Comparison of ENCODE assay signal across 15 cellular contexts in genomic region chr2:25444608-25445270, GRCh38.
DNase-seq lines count a peak whose midpoint lies in the region; ATAC-seq, FAIRE-seq and TF ChIP-seq lines count a peak whose summit lies in the region.
"Had no signal": no experiment of that assay in that cellular context is flagged by ENCODE, and none has a peak within 500 bp of the region (broad histone marks: within the 10 kb centered on the region; RNA-seq: fewer than 3 reads in every experiment).

No MANE protein-coding gene starts in this region.

- H3K79me2 ChIP-seq in GM12878 (ENCODE audit: control insufficient read depth, insufficient read depth, low read length): no peaks in the 10 kb centered on the region

- H3K27me3 ChIP-seq in HUES48 (ENCODE audit: control insufficient read depth, insufficient read depth, low read length): no peaks in the 10 kb centered on the region
- H3K27me3 ChIP-seq in GM12878 (replicated peaks in 1 of 2; ENCODE audit: control insufficient read depth in 2 of 2, insufficient read depth in 2 of 2, low read length in 1 of 2): no peaks in the 10 kb centered on the region
- H3K27me3 ChIP-seq in foreskin keratinocyte: no peaks in the 10 kb centered on the region

- CTCF ChIA-PET in GM12878 (lab: Yijun Ruan, JAX) (interaction anchor here (1.3 to 1.6 kb wide), 2 partner anchors 69 to 82 kb away, joined by 4 read pairs; no protein-coding TSS in a partner anchor), MCF 10A (lab: Yijun Ruan, JAX) (no interaction called here)

- BruUV-seq in GM12878 (replicated peaks; lab: Mats Ljungman, UMichigan) (no TSS peak), MCF 10A (replicated peaks; lab: Mats Ljungman, UMichigan) (no TSS peak)

- no peaks in the 10 kb centered on the region for H3K9me3 Mint-ChIP-seq in stimulated activated memory B cell treated with anti-CD40 and anti-IgM and Interleukin-4, amounts not matched to agents 10 μg/mL and 1 μg/mL and 100 μg/mL, for 72 hours
- no peaks in the 10 kb centered on the region for H3K9me3 Mint-ChIP-seq in MCF 10A (ENCODE audit: unreplicated experiment)
- H3K9me3 Mint-ChIP-seq: CD14-positive monocyte; CD8-positive, alpha-beta T cell had no signal

- intact Hi-C loops in GM12878 (cut with micrococcal nuclease; ENCODE audit: unreplicated experiment): no loop called here
- intact Hi-C loops in MCF 10A (cut with micrococcal nuclease): no loop called here
- intact Hi-C loops in kidney (cut with DNase I): no loop called here

- H3K4me3 Mint-ChIP-seq in stimulated activated memory B cell treated with anti-CD40 and anti-IgM and Interleukin-4, amounts not matched to agents 10 μg/mL and 1 μg/mL and 100 μg/mL, for 72 hours: no peak overlapping the region
- no peak overlapping the region for H3K4me3 Mint-ChIP-seq in MCF 10A (ENCODE audit: unreplicated experiment)
- H3K4me3 Mint-ChIP-seq: CD14-positive monocyte; CD8-positive, alpha-beta T cell had no signal

- H3K9ac ChIP-seq in HUES48 (ENCODE audit: low read depth, low read length): no peak overlapping the region
- H3K9ac ChIP-seq in GM12878 (ENCODE audit: control insufficient read depth, insufficient read depth, low read length): no peak overlapping the region
- no peak overlapping the region for H3K9ac ChIP-seq in kidney (ENCODE audit: low read length in 2 of 2)
- H3K9ac ChIP-seq: GM23248 had no signal

- SMC1A ChIA-PET in GM12878 (lab: Charles Lee; ENCODE audit: uncharacterized antibody, unreplicated experiment): interaction anchor here (0.9 to 2.1 kb wide), 6 partner anchors 8 to 27 kb away, joined by 3 to 10 read pairs (median 6); no protein-coding TSS in a partner anchor

- no peak overlapping the region for H2AFZ ChIP-seq in GM12878 (ENCODE audit: control insufficient read depth, low read depth, low read length)
- H2AFZ ChIP-seq: GM23248 had no signal

- FAIRE-seq in GM12878 (lab: Jason Lieb, UNC) (peak; percentile 18), kidney (lab: Jason Lieb, UNC) (no peak)
- FAIRE-seq: A204.1 had no signal

- DNase-seq in GM12878 (ENCODE audit: low read depth, low spot score): no peak
- no peak for DNase-seq in activated CD4-positive, CD25-positive, alpha-beta regulatory T cell (lab: John Stamatoyannopoulos, UW)
- no peak for DNase-seq in MCF 10A (ENCODE audit: unreplicated experiment)
- DNase-seq in foreskin keratinocyte: no peak
- DNase-seq in kidney: no peak
- DNase-seq: CD8-positive, alpha-beta T cell; DMS53; GF-D8; GM23248 had no signal

- in situ Hi-C loops in GM12878 (cut with MboI): no loop called here

- no peaks in the 10 kb centered on the region for H3K27me3 Mint-ChIP-seq in stimulated activated memory B cell treated with anti-CD40 and anti-IgM and Interleukin-4, amounts not matched to agents 10 μg/mL and 1 μg/mL and 100 μg/mL, for 72 hours
- H3K27me3 Mint-ChIP-seq in MCF 10A (ENCODE audit: insufficient read depth, unreplicated experiment): no peaks in the 10 kb centered on the region

- peaks cover 49% of the 10 kb centered on the region for H3K4me1 Mint-ChIP-seq in stimulated activated memory B cell treated with anti-CD40 and anti-IgM and Interleukin-4, amounts not matched to agents 10 μg/mL and 1 μg/mL and 100 μg/mL, for 72 hours
- H3K4me1 Mint-ChIP-seq in MCF 10A (ENCODE audit: insufficient read depth, unreplicated experiment): no peaks in the 10 kb centered on the region

- POLR2A ChIA-PET in GM12878 (lab: Charles Lee): interaction anchor here (0.5 to 2.1 kb wide), 9 partner anchors 8 to 714 kb away, joined by 3 to 7 read pairs (median 3); no protein-coding TSS in a partner anchor
- POLR2A ChIA-PET in MCF 10A (lab: Yijun Ruan, JAX): no interaction called here

- H3K36me3 ChIP-seq in HUES48 (ENCODE audit: control insufficient read depth, insufficient read depth, low read length): no peaks in the 10 kb centered on the region
- no peaks in the 10 kb centered on the region; a peak in 1 of 4 replicates for H3K36me3 ChIP-seq in GM12878 (ENCODE audit: control insufficient read depth in 2 of 2, insufficient read depth in 2 of 2, low read length in 1 of 2)
- no peaks in the 10 kb centered on the region for H3K36me3 ChIP-seq in kidney (ENCODE audit: control insufficient read depth in 1 of 2, insufficient read depth in 2 of 2, low read length in 2 of 2)

- RAD21 ChIA-PET in GM12878 (lab: Charles Lee; ENCODE audit: unreplicated experiment): interaction anchor here (0.7 to 1.6 kb wide), 3 partner anchors 12 to 53 kb away, joined by 3 read pairs; no protein-coding TSS in a partner anchor

- peak; percentile 47 for ATAC-seq in GM18502 (IDR thresholded peaks at IDR 0.05; ENCODE audit: poor library complexity, unreplicated experiment)
- no peak; the same call in 2 of the 3 replicates for ATAC-seq in GM12878
- no peak for ATAC-seq in stimulated activated memory B cell treated with anti-CD40 and anti-IgM and Interleukin-4, amounts not matched to agents 10 μg/mL and 1 μg/mL and 100 μg/mL, for 72 hours
- ATAC-seq in foreskin keratinocyte: no peak
- ATAC-seq: CD8-positive, alpha-beta T cell had no signal

- peak overlapping the region; percentile 61 for H3K27ac Mint-ChIP-seq in stimulated activated memory B cell treated with anti-CD40 and anti-IgM and Interleukin-4, amounts not matched to agents 10 μg/mL and 1 μg/mL and 100 μg/mL, for 72 hours
- no peak overlapping the region for H3K27ac Mint-ChIP-seq in MCF 10A (ENCODE audit: low read depth, unreplicated experiment)
- H3K27ac Mint-ChIP-seq: CD14-positive monocyte; CD8-positive, alpha-beta T cell had no signal

- peaks cover 13% of the 10 kb centered on the region for H3K36me3 Mint-ChIP-seq in stimulated activated memory B cell treated with anti-CD40 and anti-IgM and Interleukin-4, amounts not matched to agents 10 μg/mL and 1 μg/mL and 100 μg/mL, for 72 hours
- H3K36me3 Mint-ChIP-seq in MCF 10A (ENCODE audit: insufficient read depth, unreplicated experiment): peaks cover 19% of the 10 kb centered on the region

- H3K4me1 ChIP-seq in HUES48 (ENCODE audit: control insufficient read depth, insufficient read depth, low read length) (peaks cover 25% of the 10 kb centered on the region), GM12878 (ENCODE audit: control insufficient read depth, insufficient read depth, low read length) (peaks cover 8% of the 10 kb centered on the region), foreskin keratinocyte (no peaks in the 10 kb centered on the region), kidney (ENCODE audit: control insufficient read depth in 1 of 2, insufficient read depth in 1 of 2, low read depth in 1 of 2, low read length in 2 of 2) (peaks cover 0 to 4% of the 10 kb centered on the region in 2 donors)

- H3K9me3 ChIP-seq in HUES48 (ENCODE audit: control insufficient read depth, insufficient read depth, low read length) (no peaks in the 10 kb centered on the region), GM12878 (replicated peaks; ENCODE audit: control insufficient read depth, insufficient read depth, low read length) (no peaks in the 10 kb centered on the region), kidney (ENCODE audit: control insufficient read depth in 1 of 2, low read length in 2 of 2) (no peaks in the 10 kb centered on the region)
- H3K9me3 ChIP-seq: Caco-2 had no signal

- no peaks in the 10 kb centered on the region for H4K20me1 ChIP-seq in GM12878 (ENCODE audit: control insufficient read depth, insufficient read depth)

- TF ChIP-seq RAD21 in GM12878 (IDR thresholded peaks at IDR 0.05; ENCODE audit: insufficient read depth, low read depth, low read length): no peak

- H3K4me3 ChIP-seq in HUES48 (ENCODE audit: low read depth, low read length): no peak overlapping the region
- no peak overlapping the region for H3K4me3 ChIP-seq in GM12878
- H3K4me3 ChIP-seq in kidney (ENCODE audit: low read length in 2 of 2): no peak overlapping the region
- H3K4me3 ChIP-seq: GM23248 had no signal

- no peak for TF ChIP-seq POLR2A in GM12878 (IDR thresholded peaks at IDR 0.05; ENCODE audit: low read depth, low read length)

- no peak for TF ChIP-seq EP300 in GM12878 (IDR thresholded peaks at IDR 0.05; ENCODE audit: borderline replicate concordance in 1 of 2, control insufficient read depth in 1 of 2, low read depth in 2 of 2, low read length in 2 of 2)

- H3K4me2 ChIP-seq in GM12878 (ENCODE audit: control insufficient read depth, insufficient read depth): peak overlapping the region; percentile 51; the same call in 1 of the 2 replicates

- WGBS in GM12878 (ENCODE audit: insufficient coverage, insufficient replicate concordance, low lambda C conversion rate, missing lambda C conversion rate): 46% methylated on average over 8 of the region's 8 CpGs

- H3K27ac ChIP-seq in HUES48 (ENCODE audit: low read depth, low read length) (peak overlapping the region; percentile 39), GM12878 (ENCODE audit: control insufficient read depth, insufficient read depth) (no peak overlapping the region), foreskin keratinocyte (no peak overlapping the region), kidney (ENCODE audit: low read depth in 2 of 2, low read length in 2 of 2) (no peak overlapping the region)
- H3K27ac ChIP-seq: GM23248 had no signal

- no peak for TF ChIP-seq CTCF in GM12878 (IDR thresholded peaks at IDR 0.05 in 2 of 3, conservative IDR thresholded peaks at IDR 0.05 in 1 of 3; ENCODE audit: control insufficient read depth in 2 of 3, extremely low read depth in 1 of 3, insufficient read depth in 1 of 3, low read depth in 3 of 3, low read length in 3 of 3)
- no peak for TF ChIP-seq CTCF in MCF 10A (IDR thresholded peaks at IDR 0.05; ENCODE audit: unreplicated experiment)
- no peak for TF ChIP-seq CTCF in foreskin keratinocyte (conservative IDR thresholded peaks at IDR 0.05)
- no peak for TF ChIP-seq CTCF in kidney (IDR thresholded peaks at IDR 0.05; ENCODE audit: borderline replicate concordance, extremely low read depth, insufficient read depth)

TF ChIP-seq in GM12878, 131 proteins besides CTCF, POLR2A, EP300 and RAD21:
- TF ChIP-seq TCF12 (IDR thresholded peaks at IDR 0.05; ENCODE audit: low read depth, low read length) (no peak), MEF2A (IDR thresholded peaks at IDR 0.05; ENCODE audit: insufficient read depth, low read depth, low read length) (peak; percentile 50; the same call in 1 of the 2 replicates)
